In genomic region chr14:27026097-27026496, GRCh38 we compare ENCODE assay signal across 30 cellular contexts.
"Had no signal": no experiment of that assay in that cellular context is flagged by ENCODE, and none has a peak within 500 bp of the region (broad histone marks: within the 10 kb centered on the region; RNA-seq: fewer than 3 reads in every experiment).

No MANE protein-coding gene starts in this region.

- H3K36me3 Mint-ChIP-seq: activated naive CD4-positive, alpha-beta T cell treated with anti-CD3 and anti-CD28 coated beads, Interleukin-2, amount 50 U/mL, for 72 hours had no signal

- H3K4me1 Mint-ChIP-seq: activated CD4-positive, alpha-beta T cell treated with anti-CD3 and anti-CD28 coated beads, Interleukin-2, amount 10 ng/mL, durations not matched to agents 24 days and 14 days had no signal

- H3K27ac ChIP-seq: brain microvascular endothelial cell, SK-N-MC, WERI-Rb-1 had no signal

- DNase-seq: activated CD4-positive, alpha-beta T cell treated with anti-CD3 and anti-CD28 coated beads, Interleukin-2, amount 10 ng/mL, durations not matched to agents 24 days and 14 days; activated CD4-positive, alpha-beta T cell treated with anti-CD3 and anti-CD28 coated beads, Interleukin-2, amount 50 U/mL, for 4 hours; activated CD8-positive, alpha-beta T cell treated with anti-CD3 and anti-CD28 coated beads, Interleukin-2, amount 10 ng/mL, durations not matched to agents 7 days and 5 days; activated gamma-delta T cell treated with Interleukin-2 at 50 U/mL for 16 hours; activated naive CD4-positive, alpha-beta T cell treated with anti-CD3 and anti-CD28 coated beads for 36 hours; activated T-cell treated with anti-CD3 and anti-CD28 coated beads, Interleukin-2, amount 50 U/mL, for 24 hours; amniotic stem cell; aorta; brain microvascular endothelial cell; central memory CD4-positive, alpha-beta T cell; Kasumi-1; KBM-7; MG63; MV-4-11; NCI-H1092; NCI-H1417; NCI-H187 treated with DMSO at 0.1 percent for 48 hours; NCI-H2081; NCI-H2171 treated with DMSO at 0.1 percent for 48 hours; NCI-H2227 treated with DMSO at 0.1 percent for 48 hours; NCI-H446; NCI-H510A treated with DMSO at 0.1 percent for 48 hours; NCI-H69; NK-92 treated with Interleukin-12 subunit alpha and Interleukin-12 subunit beta, amount 100 ng/mL, for 24 hours; OCI-M1; Right ventricle myocardium superior; T1000; WERI-Rb-1 had no signal

- H3K4me3 Mint-ChIP-seq: activated CD4-positive, alpha-beta T cell treated with anti-CD3 and anti-CD28 coated beads, Interleukin-2, amount 10 ng/mL, durations not matched to agents 24 days and 14 days; activated CD8-positive, alpha-beta T cell treated with anti-CD3 and anti-CD28 coated beads, Interleukin-2, amount 10 ng/mL, durations not matched to agents 7 days and 5 days; activated naive CD4-positive, alpha-beta T cell treated with anti-CD3 and anti-CD28 coated beads for 36 hours; activated T-cell treated with anti-CD3 and anti-CD28 coated beads, Interleukin-2, amount 50 U/mL, for 24 hours had no signal

- ATAC-seq: activated CD8-positive, alpha-beta T cell treated with anti-CD3 and anti-CD28 coated beads, Interleukin-2, amount 10 ng/mL, durations not matched to agents 7 days and 5 days; activated naive CD4-positive, alpha-beta T cell treated with anti-CD3 and anti-CD28 coated beads, Interleukin-2, amount 50 U/mL, for 72 hours had no signal

- H3K27ac Mint-ChIP-seq: activated CD4-positive, alpha-beta T cell treated with anti-CD3 and anti-CD28 coated beads, Interleukin-2, amount 10 ng/mL, durations not matched to agents 24 days and 14 days; activated CD8-positive, alpha-beta T cell treated with anti-CD3 and anti-CD28 coated beads, Interleukin-2, amount 10 ng/mL, durations not matched to agents 7 days and 5 days; activated naive CD4-positive, alpha-beta T cell treated with anti-CD3 and anti-CD28 coated beads for 36 hours; activated naive CD4-positive, alpha-beta T cell treated with anti-CD3 and anti-CD28 coated beads, Interleukin-2, amount 50 U/mL, for 72 hours; activated T-cell treated with anti-CD3 and anti-CD28 coated beads, Interleukin-2, amount 50 U/mL, for 24 hours had no signal

- H3K9me3 ChIP-seq: MG63 had no signal

- H3K4me3 ChIP-seq: MG63, SK-N-MC had no signal

- H3K36me3 ChIP-seq: brain microvascular endothelial cell, MG63, WERI-Rb-1 had no signal

- H3K27me3 ChIP-seq: brain microvascular endothelial cell, MG63 had no signal

- H3K27me3 Mint-ChIP-seq: activated CD4-positive, alpha-beta T cell treated with anti-CD3 and anti-CD28 coated beads, Interleukin-2, amount 10 ng/mL, durations not matched to agents 24 days and 14 days; activated T-cell treated with anti-CD3 and anti-CD28 coated beads, Interleukin-2, amount 50 U/mL, for 24 hours had no signal
